Comparison of ENCODE assay signal across 1 cellular context in genomic region chr19:57403737-57404537, GRCh38.
TF ChIP-seq lines count a peak whose summit lies in the region.

No MANE protein-coding gene starts in this region.

TF ChIP-seq in H1, 55 proteins besides CTCF, POLR2A, EP300 and RAD21:
- TF ChIP-seq CEBPB (IDR thresholded peaks at IDR 0.05; ENCODE audit: low read depth, low read length): no peak
- no peak for TF ChIP-seq CBX8 (IDR thresholded peaks at IDR 0.05; ENCODE audit: borderline replicate concordance, low read depth, low read length)
- TF ChIP-seq TEAD4 (IDR thresholded peaks at IDR 0.05; ENCODE audit: low read depth, low read length): no peak
- TF ChIP-seq ATF2 (IDR thresholded peaks at IDR 0.05; ENCODE audit: low read length): no peak
- no peak for TF ChIP-seq SP2 (IDR thresholded peaks at IDR 0.05; ENCODE audit: low read length)
- no peak for TF ChIP-seq POLR2AphosphoS5 (IDR thresholded peaks at IDR 0.05; ENCODE audit: low read depth, low read length)
- TF ChIP-seq EGR1 (IDR thresholded peaks at IDR 0.05; ENCODE audit: borderline replicate concordance, low read depth, low read length): no peak
- no peak for TF ChIP-seq SRF (IDR thresholded peaks at IDR 0.05; ENCODE audit: low read depth, low read length)
- no peak for TF ChIP-seq CHD2 (IDR thresholded peaks at IDR 0.05; ENCODE audit: low read length)
- no peak for TF ChIP-seq RBBP5 (IDR thresholded peaks at IDR 0.05; ENCODE audit: borderline replicate concordance, low read depth, low read length)
- no peak for TF ChIP-seq EZH2 (IDR thresholded peaks at IDR 0.05; ENCODE audit: low read depth, low read length, severe bottlenecking)
- no peak for TF ChIP-seq RXRA (IDR thresholded peaks at IDR 0.05; ENCODE audit: insufficient read depth, low read depth, low read length)
- no peak for TF ChIP-seq JUND (IDR thresholded peaks at IDR 0.05; ENCODE audit: low read length)
- no peak for TF ChIP-seq E2F6 (IDR thresholded peaks at IDR 0.05)
- TF ChIP-seq NANOG (IDR thresholded peaks at IDR 0.05; ENCODE audit: insufficient read depth, low read depth, low read length, poor library complexity, severe bottlenecking): no peak
